ENCODE assay signal across 1 cellular context in genomic region chr12:57215668-57216013, GRCh38.
TF ChIP-seq lines count a peak whose summit lies in the region.

No MANE protein-coding gene starts in this region.

TF ChIP-seq in H1, 55 proteins besides CTCF, POLR2A, EP300 and RAD21 (continued from another document):
- TF ChIP-seq HDAC2 (IDR thresholded peaks at IDR 0.05; ENCODE audit: borderline replicate concordance in 1 of 2, low read depth in 2 of 2, low read length in 2 of 2) (no peak), RFX5 (IDR thresholded peaks at IDR 0.05; ENCODE audit: borderline replicate concordance, low read depth, low read length) (peak; percentile 79), KDM5A (IDR thresholded peaks at IDR 0.05; ENCODE audit: low read length) (no peak), NANOG (IDR thresholded peaks at IDR 0.05; ENCODE audit: insufficient read depth, low read depth, low read length, poor library complexity, severe bottlenecking) (no peak), SP4 (IDR thresholded peaks at IDR 0.05; ENCODE audit: low read length) (no peak), SUZ12 (IDR thresholded peaks at IDR 0.05; ENCODE audit: low read length) (peak; percentile 65; the same call in 1 of the 2 replicates), CREB1 (IDR thresholded peaks at IDR 0.05) (0 out of 2 replicates have a peak, but pooled peaks have one; percentile 26), EZH2 (IDR thresholded peaks at IDR 0.05; ENCODE audit: low read depth, low read length, severe bottlenecking) (peak; percentile 79), CHD7 (IDR thresholded peaks at IDR 0.05; ENCODE audit: insufficient replicate concordance, low read length) (no peak)
- TF ChIP-seq, protein P1, sequence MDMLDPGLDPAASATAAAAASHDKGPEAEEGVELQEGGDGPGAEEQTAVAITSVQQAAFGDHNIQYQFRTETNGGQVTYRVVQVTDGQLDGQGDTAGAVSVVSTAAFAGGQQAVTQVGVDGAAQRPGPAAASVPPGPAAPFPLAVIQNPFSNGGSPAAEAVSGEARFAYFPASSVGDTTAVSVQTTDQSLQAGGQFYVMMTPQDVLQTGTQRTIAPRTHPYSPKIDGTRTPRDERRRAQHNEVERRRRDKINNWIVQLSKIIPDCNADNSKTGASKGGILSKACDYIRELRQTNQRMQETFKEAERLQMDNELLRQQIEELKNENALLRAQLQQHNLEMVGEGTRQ (IDR thresholded peaks at IDR 0.05; ENCODE audit: low read length): no peak
TF ChIP-seq in H1: peak in this region for 4.
